In genomic region chr6:26186652-26187051, GRCh38 we compare ENCODE assay signal across 1 cellular context.
A peak's percentile ranks its signal among the peaks of the same experiment; 100 is the strongest.
TF ChIP-seq lines count a peak whose summit lies in the region.

No MANE protein-coding gene starts in this region.

TF ChIP-seq in H1, 55 proteins besides CTCF, POLR2A, EP300 and RAD21:
- TF ChIP-seq MAX (IDR thresholded peaks at IDR 0.05) (0 out of 2 replicates have a peak, but pooled peaks have one; percentile 20), POLR2AphosphoS5 (IDR thresholded peaks at IDR 0.05; ENCODE audit: low read depth, low read length) (no peak; the same call in 1 of the 2 replicates)
- TF ChIP-seq, protein P1, sequence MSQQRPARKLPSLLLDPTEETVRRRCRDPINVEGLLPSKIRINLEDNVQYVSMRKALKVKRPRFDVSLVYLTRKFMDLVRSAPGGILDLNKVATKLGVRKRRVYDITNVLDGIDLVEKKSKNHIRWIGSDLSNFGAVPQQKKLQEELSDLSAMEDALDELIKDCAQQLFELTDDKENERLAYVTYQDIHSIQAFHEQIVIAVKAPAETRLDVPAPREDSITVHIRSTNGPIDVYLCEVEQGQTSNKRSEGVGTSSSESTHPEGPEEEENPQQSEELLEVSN (IDR thresholded peaks at IDR 0.05) = 0 out of 2 replicates have a peak, but pooled peaks have one; percentile 29
TF ChIP-seq in H1: peak in this region for 2.
